Comparison of ENCODE assay signal across 23 cellular contexts in the genomic region with DNA sequence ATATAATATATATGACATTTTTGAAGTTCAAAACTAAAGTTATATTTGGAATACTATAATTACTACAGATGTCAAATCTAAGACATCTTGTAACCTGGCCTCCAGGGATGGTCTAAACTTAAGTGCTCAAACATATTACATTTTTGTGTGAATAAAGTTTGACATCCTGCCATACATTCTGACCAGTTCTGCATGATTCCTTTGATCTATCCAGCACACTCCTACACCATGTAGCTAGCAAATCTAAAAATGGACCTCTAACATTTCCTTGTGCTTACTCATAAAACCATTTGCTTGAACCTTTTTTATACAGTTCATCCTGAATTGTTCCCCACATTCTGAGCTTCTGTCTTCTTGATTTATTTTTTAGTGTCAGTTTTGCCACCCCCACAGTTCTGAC.
DNase-seq lines count a peak whose midpoint lies in the region; ATAC-seq and TF ChIP-seq lines count a peak whose summit lies in the region.
"Had no signal": no experiment of that assay in that cellular context is flagged by ENCODE, and none has a peak within 500 bp of the region (broad histone marks: within the 10 kb centered on the region; RNA-seq: fewer than 3 reads in every experiment).

No MANE protein-coding gene starts in this region.

- TF ChIP-seq CTCF in astrocyte of the cerebellum (IDR thresholded peaks at IDR 0.05; ENCODE audit: low read depth, low read length, missing control alignments) = no peak
- no peak for TF ChIP-seq CTCF in fibroblast of the aortic adventitia (IDR thresholded peaks at IDR 0.05; ENCODE audit: insufficient read depth, low read length)
- TF ChIP-seq CTCF in upper lobe of right lung (IDR thresholded peaks at IDR 0.05) = no peak

- TF ChIP-seq POLR2A in GM18505 (IDR thresholded peaks at IDR 0.05; ENCODE audit: borderline replicate concordance, extremely low read depth, insufficient read depth, insufficient read length) = no peak

- intact Hi-C loops in upper lobe of right lung (cut with DNase I) = no loop called here

- no peak overlapping the region for H3K27ac ChIP-seq in upper lobe of right lung
- H3K27ac ChIP-seq: C4-2B had no signal

- no peaks in the 10 kb centered on the region for H3K4me1 ChIP-seq in upper lobe of right lung

- DNase-seq in DMS53 (lab: John Stamatoyannopoulos, UW) (peak; percentile 47), HT1080 (ENCODE audit: low read depth) (peak; percentile 41), astrocyte of the cerebellum (ENCODE audit: low read depth) (peak; percentile 50), fibroblast of the aortic adventitia (ENCODE audit: low read depth) (peak; percentile 4), upper lobe of right lung (no peak)
- no peak for DNase-seq in central memory CD4-positive, alpha-beta T cell
- DNase-seq: Calu3; CD8-positive, alpha-beta memory T cell; DMS153; H7; Kasumi-1; MM.1S; NCI-H1048; NCI-H1417 treated with DMSO at 0.1 percent for 48 hours; NCI-H187; NCI-H510A treated with DMSO at 0.1 percent for 48 hours; NCI-H748 treated with DMSO at 0.1 percent for 48 hours; NK-92 treated with Interleukin-12 subunit alpha and Interleukin-12 subunit beta, amount 100 ng/mL, for 24 hours had no signal

- H3K9me3 ChIP-seq in upper lobe of right lung = no peaks in the 10 kb centered on the region

- in situ Hi-C loops in astrocyte of the cerebellum (cut with HindIII; ENCODE audit: low sequenced_read_pairs) = no loop called here

- H3K36me3 ChIP-seq in upper lobe of right lung = no peaks in the 10 kb centered on the region

- no peak overlapping the region for H3K4me3 ChIP-seq in astrocyte of the cerebellum (ENCODE audit: low read depth, low read length)
- no peak overlapping the region for H3K4me3 ChIP-seq in fibroblast of the aortic adventitia (ENCODE audit: low read depth, low read length)
- no peak overlapping the region for H3K4me3 ChIP-seq in upper lobe of right lung

- no peaks in the 10 kb centered on the region for H3K27me3 ChIP-seq in upper lobe of right lung

- ATAC-seq in upper lobe of right lung = no peak
- ATAC-seq in HG02571 (IDR thresholded peaks at IDR 0.05; ENCODE audit: unreplicated experiment) = no peak
- no peak for ATAC-seq in GM18505 (IDR thresholded peaks at IDR 0.05; ENCODE audit: unreplicated experiment)
- ATAC-seq: Panc1, SK-N-SH treated with all-trans-retinoic acid at 6 μM for 48 hours had no signal

Comparison
In these comparisons a context has a peak if more than half of its experiments do, and no peak if none do; other contexts are left out.
1. DNase-seq: peak in DMS53 (single experiment), HT1080 (single experiment), astrocyte of the cerebellum (single experiment) and fibroblast of the aortic adventitia (single experiment); none in central memory CD4-positive, alpha-beta T cell (single experiment) and upper lobe of right lung (single experiment).